In genomic region chr16:2531371-2531695, GRCh38 we compare ENCODE assay signal across 8 cellular contexts. TPM values are rescaled to one million over a fixed set of nuclear protein-coding genes. Genes with fewer than 3 reads are reported as not detected.
DNase-seq lines count a peak whose midpoint lies in the region; ATAC-seq and TF ChIP-seq lines count a peak whose summit lies in the region.

Gene CEMP1, minus strand, starts transcription at chr16:2531408. Its CDS starts 335 bp downstream, at chr16:2531073.

- H3K27me3 ChIP-seq in Caco-2 (replicated peaks; ENCODE audit: control insufficient read depth, insufficient read depth, low read length) (no peaks in the 10 kb centered on the region), Karpas-422 (ENCODE audit: low read length) (no peaks in the 10 kb centered on the region)

- H3K9me2 ChIP-seq in Karpas-422 (replicated peaks; ENCODE audit: insufficient read depth, low read length): no peaks in the 10 kb centered on the region

- H3K4me1 Mint-ChIP-seq in Caco-2 (ENCODE audit: low read depth, unreplicated experiment): no peaks in the 10 kb centered on the region
- H3K4me1 Mint-ChIP-seq in dendritic cell treated with granulocyte-macrophage colony-stimulating factor and Interleukin-4, amounts not matched to agents 40 ng/mL and 50 ng/mL, for 4 days (ENCODE audit: low read depth): peaks cover 56% of the 10 kb centered on the region
- peaks cover 5% of the 10 kb centered on the region for H3K4me1 Mint-ChIP-seq in nephron

- BruUV-seq in Caco-2 (replicated peaks; lab: Mats Ljungman, UMichigan): TSS peak; percentile 74

- H3K4me2 ChIP-seq in Karpas-422 (ENCODE audit: low read depth, low read length, poor library complexity, severe bottlenecking): peak within 1 kb of the TSS; percentile 98

- peak within 1 kb of the TSS; percentile 94 for H3K27ac Mint-ChIP-seq in Caco-2 (ENCODE audit: unreplicated experiment)
- H3K27ac Mint-ChIP-seq in dendritic cell treated with granulocyte-macrophage colony-stimulating factor and Interleukin-4, amounts not matched to agents 40 ng/mL and 50 ng/mL, for 4 days: peak within 1 kb of the TSS; percentile 97
- peak within 1 kb of the TSS; percentile 83 to 96 (median 88) for H3K27ac Mint-ChIP-seq in nephron

- no peaks in the 10 kb centered on the region for H3K9me3 ChIP-seq in Caco-2
- H3K9me3 ChIP-seq in Karpas-422 (ENCODE audit: low read length): no peaks in the 10 kb centered on the region

- H3K36me3 Mint-ChIP-seq in Caco-2 (ENCODE audit: insufficient read depth, unreplicated experiment) (peaks cover 23% of the 10 kb centered on the region), nephron (ENCODE audit: low read depth) (no peaks in the 10 kb centered on the region)
- H3K36me3 Mint-ChIP-seq in dendritic cell treated with granulocyte-macrophage colony-stimulating factor and Interleukin-4, amounts not matched to agents 40 ng/mL and 50 ng/mL, for 4 days (ENCODE audit: low read depth): peaks cover 54% of the 10 kb centered on the region

- H3K9me3 Mint-ChIP-seq in Caco-2 (ENCODE audit: unreplicated experiment) (no peaks in the 10 kb centered on the region), nephron (no peaks in the 10 kb centered on the region)
- no peaks in the 10 kb centered on the region for H3K9me3 Mint-ChIP-seq in dendritic cell treated with granulocyte-macrophage colony-stimulating factor and Interleukin-4, amounts not matched to agents 40 ng/mL and 50 ng/mL, for 4 days

- H3K27ac ChIP-seq in Karpas-422 (ENCODE audit: low read length): peak within 1 kb of the TSS; percentile 84

- CTCF ChIA-PET in Caco-2 (lab: Charles Lee): no interaction called here

- H3K4me3 Mint-ChIP-seq in Caco-2 (ENCODE audit: unreplicated experiment) (peak within 1 kb of the TSS; percentile 86), nephron (peak within 1 kb of the TSS; percentile 91 to 94 (median 91))
- peak within 1 kb of the TSS; percentile 89 for H3K4me3 Mint-ChIP-seq in dendritic cell treated with granulocyte-macrophage colony-stimulating factor and Interleukin-4, amounts not matched to agents 40 ng/mL and 50 ng/mL, for 4 days

- intact Hi-C loops in Caco-2 (cut with micrococcal nuclease; ENCODE audit: unreplicated experiment): no loop called here
- intact Hi-C loops in dendritic cell treated with granulocyte-macrophage colony-stimulating factor and Interleukin-4, amounts not matched to agents 40 ng/mL and 50 ng/mL, for 4 days (cut with micrococcal nuclease): no loop called here

- no peaks in the 10 kb centered on the region for H4K20me1 ChIP-seq in Karpas-422 (ENCODE audit: insufficient read depth, low read depth, low read length)

- ATAC-seq in GM19324 (IDR thresholded peaks at IDR 0.05; ENCODE audit: low FRiP score, unreplicated experiment): no peak

- POLR2A ChIA-PET in Caco-2 (lab: Charles Lee): interaction anchor here (0.6 to 1.6 kb wide), 4 partner anchors 11 to 280 kb away, joined by 4 to 15 read pairs (median 8); partner anchors contain the start of genes AMDHD2 and ECI1

- peak within 1 kb of the TSS; percentile 72; the same call in 1 of the 2 replicates for H2AFZ ChIP-seq in Karpas-422 (ENCODE audit: low read length)

- DNase-seq in Caco-2: no peak
- DNase-seq in Karpas-422: no peak
- no peak for DNase-seq in NK-92 (lab: John Stamatoyannopoulos, UW; ENCODE audit: unreplicated experiment)
- no peak for DNase-seq in iPS-NIHi11 (ENCODE audit: low spot score)
- no peak for DNase-seq in hypothalamus (lab: John Stamatoyannopoulos, UW)

- peak within 1 kb of the TSS; percentile 83 for H3K9ac ChIP-seq in Karpas-422 (ENCODE audit: low read length)

- H3K27me3 Mint-ChIP-seq in Caco-2 (ENCODE audit: insufficient read depth, unreplicated experiment): no peaks in the 10 kb centered on the region
- no peaks in the 10 kb centered on the region for H3K27me3 Mint-ChIP-seq in dendritic cell treated with granulocyte-macrophage colony-stimulating factor and Interleukin-4, amounts not matched to agents 40 ng/mL and 50 ng/mL, for 4 days
- no peaks in the 10 kb centered on the region for H3K27me3 Mint-ChIP-seq in nephron (ENCODE audit: low read depth)

- H3K4me3 ChIP-seq in Caco-2 (ENCODE audit: low read depth, low read length): peak within 1 kb of the TSS; percentile 78
- peak within 1 kb of the TSS; percentile 80 for H3K4me3 ChIP-seq in Karpas-422 (ENCODE audit: low read length)

- peaks cover 4% of the 10 kb centered on the region for H3K36me3 ChIP-seq in Caco-2 (ENCODE audit: control insufficient read depth, insufficient read depth, low read length)
- no peaks in the 10 kb centered on the region for H3K36me3 ChIP-seq in Karpas-422 (ENCODE audit: insufficient read depth, low read length)

- H3K79me2 ChIP-seq in Karpas-422 (ENCODE audit: low read length): no peaks in the 10 kb centered on the region

- TF ChIP-seq CTCF in Caco-2 (IDR thresholded peaks at IDR 0.05; ENCODE audit: insufficient read depth in 1 of 2, low read depth in 1 of 2, low read length in 1 of 2, severe bottlenecking in 1 of 2, unreplicated experiment in 1 of 2) (no peak), nephron (IDR thresholded peaks at IDR 0.05; ENCODE audit: unreplicated experiment in 3 of 3) (no peak)

- H3K4me1 ChIP-seq in Caco-2: peaks cover 9% of the 10 kb centered on the region
- H3K4me1 ChIP-seq in Karpas-422 (ENCODE audit: low read length): peaks cover 21% of the 10 kb centered on the region

RNA-seq across cellular contexts. Expression of gene CEMP1, which starts in this region (rescaled TPM):
- total RNA-seq in Caco-2 (2022): 0.63 and 0.68 TPM in 2 replicates
- 0.43 TPM in 1 of 2 replicates, not detected in the other for total RNA-seq in Karpas-422 (2014; rRNA removed; shearing (Covaris generic); ENCODE audit: low replicate concordance)
